1 cellular context compared by ENCODE assay signal in the genomic region with DNA sequence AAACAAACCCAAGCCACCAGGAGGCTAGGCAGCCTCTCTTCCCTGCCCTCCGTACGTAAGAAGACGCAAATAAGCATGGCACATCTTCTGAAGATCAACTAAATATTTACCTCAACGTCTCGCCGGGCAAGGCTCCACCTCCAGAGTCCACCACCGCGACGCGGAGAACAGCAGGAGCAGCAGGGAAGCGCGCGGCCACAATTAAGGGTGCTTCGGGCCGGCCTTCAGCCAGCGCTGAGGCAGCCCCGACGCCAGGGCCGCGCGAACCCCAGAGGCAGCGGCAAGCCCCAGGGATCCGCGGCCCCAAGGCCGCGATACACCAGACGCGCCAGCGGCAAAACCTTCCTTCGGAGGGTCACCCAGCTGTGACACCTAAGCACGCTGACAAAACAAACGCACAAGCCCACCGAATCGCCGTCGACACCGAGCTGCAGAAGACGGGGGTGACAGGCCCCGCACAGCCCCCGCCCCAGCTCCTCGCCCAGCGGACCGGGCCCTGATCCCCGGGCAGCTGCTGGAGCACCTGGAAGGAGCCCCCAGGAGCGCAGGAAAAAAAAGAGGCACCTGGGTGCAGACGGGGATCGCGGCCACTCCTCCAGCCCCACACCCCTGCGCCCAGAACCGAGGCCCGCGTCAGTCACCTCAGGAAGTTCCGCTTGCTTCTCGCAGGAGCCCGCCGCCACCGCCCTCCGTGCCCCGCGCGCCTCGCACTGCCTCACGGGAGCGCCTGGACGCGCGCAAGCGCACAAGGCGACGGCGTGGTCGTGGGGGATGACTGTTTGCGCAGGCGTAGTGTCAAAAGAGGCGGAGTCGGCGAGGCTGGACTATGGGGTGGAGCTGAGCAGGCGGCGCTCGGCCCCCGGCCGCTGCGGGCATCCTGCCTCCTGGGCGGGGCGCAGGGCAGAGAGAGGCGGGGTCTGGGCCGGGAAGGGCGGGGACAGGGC.
TF ChIP-seq lines count a peak whose summit lies in the region.

Gene HAUS3 (minus strand): TSS at position 712 of the 944 bp plus-strand sequence. CDS start 1,175 bp downstream, outside the sequence.
Gene POLN (minus strand): TSS at position 712 of the 944 bp plus-strand sequence. CDS start 12,890 bp downstream, outside the sequence.

TF ChIP-seq in HepG2, 621 proteins besides CTCF, POLR2A, EP300 and RAD21 (continued from another document and continues in another):
- TF ChIP-seq SIX1 (CRISPR knock-in tag; IDR thresholded peaks at IDR 0.05; ENCODE audit: borderline replicate concordance) (no peak), ZSCAN30 (CRISPR knock-in tag; IDR thresholded peaks at IDR 0.05) (no peak), ZNF570 (CRISPR knock-in tag; IDR thresholded peaks at IDR 0.05; ENCODE audit: borderline replicate concordance) (no peak), ZNF572 (CRISPR knock-in tag; IDR thresholded peaks at IDR 0.05) (no peak), SOX13 (IDR thresholded peaks at IDR 0.05) (no peak), SOX13 (CRISPR knock-in tag; conservative IDR thresholded peaks at IDR 0.05 in 1 of 2, IDR thresholded peaks at IDR 0.05 in 1 of 2) (no peak), KDM3A (CRISPR knock-in tag; IDR thresholded peaks at IDR 0.05; ENCODE audit: low read depth) (peak; percentile 72; the same call in 1 of the 2 replicates), MXD4 (CRISPR knock-in tag; IDR thresholded peaks at IDR 0.05) (no peak; the same call in 1 of the 2 replicates), CEBPG (CRISPR knock-in tag; IDR thresholded peaks at IDR 0.05) (no peak), ELF1 (CRISPR knock-in tag; IDR thresholded peaks at IDR 0.05) (peak; percentile 50; the same call in 1 of the 2 replicates), SUZ12 (IDR thresholded peaks at IDR 0.05; ENCODE audit: low read depth, low read length) (peak; percentile 47), MIER2 (CRISPR knock-in tag; IDR thresholded peaks at IDR 0.05) (no peak), MTF2 (CRISPR knock-in tag; IDR thresholded peaks at IDR 0.05; ENCODE audit: borderline replicate concordance) (no peak), YEATS2 (CRISPR knock-in tag; IDR thresholded peaks at IDR 0.05; ENCODE audit: borderline replicate concordance) (peak; percentile 62), TFAP4 (IDR thresholded peaks at IDR 0.05; ENCODE audit: borderline replicate concordance, low read depth) (no peak), ZBTB26 (CRISPR knock-in tag; IDR thresholded peaks at IDR 0.05; ENCODE audit: borderline replicate concordance) (no peak), ZNF30 (CRISPR knock-in tag; IDR thresholded peaks at IDR 0.05) (no peak), KDM2A (CRISPR knock-in tag; IDR thresholded peaks at IDR 0.05; ENCODE audit: borderline replicate concordance, low read depth) (peak; percentile 89), TEAD3 (CRISPR knock-in tag; optimal IDR thresholded peaks at IDR 0.05; ENCODE audit: borderline replicate concordance) (no peak), RXRB (CRISPR knock-in tag; IDR thresholded peaks at IDR 0.05; ENCODE audit: borderline replicate concordance) (no peak), TRIM22 (IDR thresholded peaks at IDR 0.05) (no peak), THYN1 (CRISPR knock-in tag; IDR thresholded peaks at IDR 0.05; ENCODE audit: borderline replicate concordance, low read depth) (no peak), ELF3 (CRISPR knock-in tag; IDR thresholded peaks at IDR 0.05) (peak; percentile 63), SP2 (CRISPR knock-in tag; IDR thresholded peaks at IDR 0.05) (no peak), BCL3 (CRISPR knock-in tag; IDR thresholded peaks at IDR 0.05) (peak; percentile 81; the same call in 1 of the 2 replicates)
- TF ChIP-seq, protein P1, sequence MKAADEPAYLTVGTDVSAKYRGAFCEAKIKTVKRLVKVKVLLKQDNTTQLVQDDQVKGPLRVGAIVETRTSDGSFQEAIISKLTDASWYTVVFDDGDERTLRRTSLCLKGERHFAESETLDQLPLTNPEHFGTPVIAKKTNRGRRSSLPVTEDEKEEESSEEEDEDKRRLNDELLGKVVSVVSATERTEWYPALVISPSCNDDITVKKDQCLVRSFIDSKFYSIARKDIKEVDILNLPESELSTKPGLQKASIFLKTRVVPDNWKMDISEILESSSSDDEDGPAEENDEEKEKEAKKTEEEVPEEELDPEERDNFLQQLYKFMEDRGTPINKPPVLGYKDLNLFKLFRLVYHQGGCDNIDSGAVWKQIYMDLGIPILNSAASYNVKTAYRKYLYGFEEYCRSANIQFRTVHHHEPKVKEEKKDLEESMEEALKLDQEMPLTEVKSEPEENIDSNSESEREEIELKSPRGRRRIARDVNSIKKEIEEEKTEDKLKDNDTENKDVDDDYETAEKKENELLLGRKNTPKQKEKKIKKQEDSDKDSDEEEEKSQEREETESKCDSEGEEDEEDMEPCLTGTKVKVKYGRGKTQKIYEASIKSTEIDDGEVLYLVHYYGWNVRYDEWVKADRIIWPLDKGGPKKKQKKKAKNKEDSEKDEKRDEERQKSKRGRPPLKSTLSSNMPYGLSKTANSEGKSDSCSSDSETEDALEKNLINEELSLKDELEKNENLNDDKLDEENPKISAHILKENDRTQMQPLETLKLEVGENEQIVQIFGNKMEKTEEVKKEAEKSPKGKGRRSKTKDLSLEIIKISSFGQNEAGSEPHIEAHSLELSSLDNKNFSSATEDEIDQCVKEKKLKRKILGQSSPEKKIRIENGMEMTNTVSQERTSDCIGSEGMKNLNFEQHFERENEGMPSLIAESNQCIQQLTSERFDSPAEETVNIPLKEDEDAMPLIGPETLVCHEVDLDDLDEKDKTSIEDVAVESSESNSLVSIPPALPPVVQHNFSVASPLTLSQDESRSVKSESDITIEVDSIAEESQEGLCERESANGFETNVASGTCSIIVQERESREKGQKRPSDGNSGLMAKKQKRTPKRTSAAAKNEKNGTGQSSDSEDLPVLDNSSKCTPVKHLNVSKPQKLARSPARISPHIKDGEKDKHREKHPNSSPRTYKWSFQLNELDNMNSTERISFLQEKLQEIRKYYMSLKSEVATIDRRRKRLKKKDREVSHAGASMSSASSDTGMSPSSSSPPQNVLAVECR (CRISPR knock-in tag; IDR thresholded peaks at IDR 0.05; ENCODE audit: borderline replicate concordance), result peak; percentile 94
- TF ChIP-seq, protein P2, sequence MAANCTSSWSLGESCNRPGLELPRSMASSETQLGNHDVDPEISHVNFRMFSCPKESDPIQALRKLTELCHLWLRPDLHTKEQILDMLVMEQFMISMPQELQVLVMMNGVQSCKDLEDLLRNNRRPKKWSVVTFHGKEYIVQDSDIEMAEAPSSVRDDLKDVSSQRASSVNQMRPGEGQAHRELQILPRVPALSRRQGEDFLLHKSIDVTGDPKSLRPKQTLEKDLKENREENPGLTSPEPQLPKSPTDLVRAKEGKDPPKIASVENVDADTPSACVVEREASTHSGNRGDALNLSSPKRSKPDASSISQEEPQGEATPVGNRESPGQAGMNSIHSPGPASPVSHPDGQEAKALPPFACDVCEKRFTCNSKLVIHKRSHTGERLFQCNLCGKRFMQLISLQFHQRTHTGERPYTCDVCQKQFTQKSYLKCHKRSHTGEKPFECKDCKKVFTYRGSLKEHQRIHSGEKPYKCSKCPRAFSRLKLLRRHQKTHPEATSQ (CRISPR knock-in tag; IDR thresholded peaks at IDR 0.05; ENCODE audit: borderline replicate concordance), result no peak
- TF ChIP-seq, protein P3, sequence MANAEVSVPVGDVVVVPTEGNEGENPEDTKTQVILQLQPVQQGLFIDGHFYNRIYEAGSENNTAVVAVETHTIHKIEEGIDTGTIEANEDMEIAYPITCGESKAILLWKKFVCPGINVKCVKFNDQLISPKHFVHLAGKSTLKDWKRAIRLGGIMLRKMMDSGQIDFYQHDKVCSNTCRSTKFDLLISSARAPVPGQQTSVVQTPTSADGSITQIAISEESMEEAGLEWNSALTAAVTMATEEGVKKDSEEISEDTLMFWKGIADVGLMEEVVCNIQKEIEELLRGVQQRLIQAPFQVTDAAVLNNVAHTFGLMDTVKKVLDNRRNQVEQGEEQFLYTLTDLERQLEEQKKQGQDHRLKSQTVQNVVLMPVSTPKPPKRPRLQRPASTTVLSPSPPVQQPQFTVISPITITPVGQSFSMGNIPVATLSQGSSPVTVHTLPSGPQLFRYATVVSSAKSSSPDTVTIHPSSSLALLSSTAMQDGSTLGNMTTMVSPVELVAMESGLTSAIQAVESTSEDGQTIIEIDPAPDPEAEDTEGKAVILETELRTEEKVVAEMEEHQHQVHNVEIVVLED (CRISPR knock-in tag; IDR thresholded peaks at IDR 0.05; ENCODE audit: borderline replicate concordance), result peak; percentile 93
- TF ChIP-seq, protein P4, sequence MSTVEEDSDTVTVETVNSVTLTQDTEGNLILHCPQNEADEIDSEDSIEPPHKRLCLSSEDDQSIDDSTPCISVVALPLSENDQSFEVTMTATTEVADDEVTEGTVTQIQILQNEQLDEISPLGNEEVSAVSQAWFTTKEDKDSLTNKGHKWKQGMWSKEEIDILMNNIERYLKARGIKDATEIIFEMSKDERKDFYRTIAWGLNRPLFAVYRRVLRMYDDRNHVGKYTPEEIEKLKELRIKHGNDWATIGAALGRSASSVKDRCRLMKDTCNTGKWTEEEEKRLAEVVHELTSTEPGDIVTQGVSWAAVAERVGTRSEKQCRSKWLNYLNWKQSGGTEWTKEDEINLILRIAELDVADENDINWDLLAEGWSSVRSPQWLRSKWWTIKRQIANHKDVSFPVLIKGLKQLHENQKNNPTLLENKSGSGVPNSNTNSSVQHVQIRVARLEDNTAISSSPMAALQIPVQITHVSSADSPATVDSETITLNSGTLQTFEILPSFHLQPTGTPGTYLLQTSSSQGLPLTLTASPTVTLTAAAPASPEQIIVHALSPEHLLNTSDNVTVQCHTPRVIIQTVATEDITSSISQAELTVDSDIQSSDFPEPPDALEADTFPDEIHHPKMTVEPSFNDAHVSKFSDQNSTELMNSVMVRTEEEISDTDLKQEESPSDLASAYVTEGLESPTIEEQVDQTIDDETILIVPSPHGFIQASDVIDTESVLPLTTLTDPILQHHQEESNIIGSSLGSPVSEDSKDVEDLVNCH (CRISPR knock-in tag; IDR thresholded peaks at IDR 0.05), result no peak
- TF ChIP-seq, protein P5, sequence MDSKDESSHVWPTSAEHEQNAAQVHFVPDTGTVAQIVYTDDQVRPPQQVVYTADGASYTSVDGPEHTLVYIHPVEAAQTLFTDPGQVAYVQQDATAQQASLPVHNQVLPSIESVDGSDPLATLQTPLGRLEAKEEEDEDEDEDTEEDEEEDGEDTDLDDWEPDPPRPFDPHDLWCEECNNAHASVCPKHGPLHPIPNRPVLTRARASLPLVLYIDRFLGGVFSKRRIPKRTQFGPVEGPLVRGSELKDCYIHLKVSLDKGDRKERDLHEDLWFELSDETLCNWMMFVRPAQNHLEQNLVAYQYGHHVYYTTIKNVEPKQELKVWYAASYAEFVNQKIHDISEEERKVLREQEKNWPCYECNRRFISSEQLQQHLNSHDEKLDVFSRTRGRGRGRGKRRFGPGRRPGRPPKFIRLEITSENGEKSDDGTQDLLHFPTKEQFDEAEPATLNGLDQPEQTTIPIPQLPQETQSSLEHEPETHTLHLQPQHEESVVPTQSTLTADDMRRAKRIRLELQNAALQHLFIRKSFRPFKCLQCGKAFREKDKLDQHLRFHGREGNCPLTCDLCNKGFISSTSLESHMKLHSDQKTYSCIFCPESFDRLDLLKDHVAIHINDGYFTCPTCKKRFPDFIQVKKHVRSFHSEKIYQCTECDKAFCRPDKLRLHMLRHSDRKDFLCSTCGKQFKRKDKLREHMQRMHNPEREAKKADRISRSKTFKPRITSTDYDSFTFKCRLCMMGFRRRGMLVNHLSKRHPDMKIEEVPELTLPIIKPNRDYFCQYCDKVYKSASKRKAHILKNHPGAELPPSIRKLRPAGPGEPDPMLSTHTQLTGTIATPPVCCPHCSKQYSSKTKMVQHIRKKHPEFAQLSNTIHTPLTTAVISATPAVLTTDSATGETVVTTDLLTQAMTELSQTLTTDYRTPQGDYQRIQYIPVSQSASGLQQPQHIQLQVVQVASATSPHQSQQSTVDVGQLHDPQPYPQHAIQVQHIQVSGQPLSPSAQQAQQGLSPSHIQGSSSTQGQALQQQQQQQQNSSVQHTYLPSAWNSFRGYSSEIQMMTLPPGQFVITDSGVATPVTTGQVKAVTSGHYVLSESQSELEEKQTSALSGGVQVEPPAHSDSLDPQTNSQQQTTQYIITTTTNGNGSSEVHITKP (CRISPR knock-in tag; IDR thresholded peaks at IDR 0.05; ENCODE audit: low read depth), result 0 out of 2 replicates have a peak, but pooled peaks have one; percentile 51
- TF ChIP-seq, protein P6, sequence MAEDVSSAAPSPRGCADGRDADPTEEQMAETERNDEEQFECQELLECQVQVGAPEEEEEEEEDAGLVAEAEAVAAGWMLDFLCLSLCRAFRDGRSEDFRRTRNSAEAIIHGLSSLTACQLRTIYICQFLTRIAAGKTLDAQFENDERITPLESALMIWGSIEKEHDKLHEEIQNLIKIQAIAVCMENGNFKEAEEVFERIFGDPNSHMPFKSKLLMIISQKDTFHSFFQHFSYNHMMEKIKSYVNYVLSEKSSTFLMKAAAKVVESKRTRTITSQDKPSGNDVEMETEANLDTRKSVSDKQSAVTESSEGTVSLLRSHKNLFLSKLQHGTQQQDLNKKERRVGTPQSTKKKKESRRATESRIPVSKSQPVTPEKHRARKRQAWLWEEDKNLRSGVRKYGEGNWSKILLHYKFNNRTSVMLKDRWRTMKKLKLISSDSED (CRISPR knock-in tag; IDR thresholded peaks at IDR 0.05), result no peak
